ENCODE assay signal across 8 cellular contexts in the genomic region with DNA sequence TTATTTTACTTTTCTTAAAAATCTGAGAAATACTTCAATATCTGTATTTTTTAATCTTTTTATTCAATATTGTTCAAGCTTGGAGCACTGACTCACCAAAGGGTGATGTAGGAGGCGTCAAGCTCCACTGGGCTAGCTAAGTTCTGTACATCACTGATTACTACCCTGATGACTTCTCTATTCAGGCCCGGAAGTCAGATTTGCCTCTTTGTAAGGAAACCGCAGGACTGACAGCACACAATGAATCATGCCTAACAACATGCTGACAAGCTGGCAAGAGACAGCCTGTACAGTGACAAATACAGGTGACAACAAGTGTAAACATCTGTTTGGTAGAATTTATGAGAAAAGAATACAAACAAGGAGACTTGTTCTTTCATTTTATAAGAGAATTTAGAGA.
DNase-seq lines count a peak whose midpoint lies in the region; ATAC-seq, FAIRE-seq and TF ChIP-seq lines count a peak whose summit lies in the region.

No MANE protein-coding gene starts in this region.

- no peak for TF ChIP-seq CTCF in testis (IDR thresholded peaks at IDR 0.05)

- 62 to 77% methylated on average over 3 of the region's 3 CpGs for WGBS in testis, 2 donors

- no peaks in the 10 kb centered on the region for H3K9me3 ChIP-seq in testis

- DNase-seq in GM12892 (ENCODE audit: insufficient read length): no peak
- peak; percentile 39 for DNase-seq in HT-29 (ENCODE audit: low spot score)
- DNase-seq in SIG-M5 (lab: John Stamatoyannopoulos, UW): peak; percentile 12
- DNase-seq in stromal cell of bone marrow (ENCODE audit: low read depth): peak; percentile 35
- no peak for DNase-seq in testis
- DNase-seq in NCI-H524 treated with DMSO at 0.1 percent for 48 hours (lab: John Stamatoyannopoulos, UW): no peak

- no peaks in the 10 kb centered on the region for H3K4me1 ChIP-seq in testis

- no peak overlapping the region for H3K4me3 ChIP-seq in testis

- no peaks in the 10 kb centered on the region for H3K36me3 ChIP-seq in testis (ENCODE audit: low read depth, missing control alignments)

- intact Hi-C loops in testis (cut with DNase I; ENCODE audit: low total_unique reads): no loop called here

- FAIRE-seq in GM12892 (lab: Jason Lieb, UNC): peak; percentile 92

- no peaks in the 10 kb centered on the region for H3K27me3 ChIP-seq in testis

- TF ChIP-seq POLR2A in GM12892 (IDR thresholded peaks at IDR 0.05; ENCODE audit: low read depth, low read length) (no peak), testis (IDR thresholded peaks at IDR 0.05) (no peak)

- no peak overlapping the region for H3K27ac ChIP-seq in testis

- peak; percentile 100 for ATAC-seq in GM21576 (IDR thresholded peaks at IDR 0.05; ENCODE audit: unreplicated experiment)
- peak; percentile 98 for ATAC-seq in esophagus mucosa

Comparison
In these comparisons a context has a peak if more than half of its experiments do, and no peak if none do; other contexts are left out.
1. DNase-seq: peak in HT-29 (single experiment), SIG-M5 (single experiment) and stromal cell of bone marrow (single experiment); none in GM12892 (single experiment), testis (single experiment) and NCI-H524 treated with DMSO at 0.1 percent for 48 hours (single experiment).